12 cellular contexts compared by ENCODE assay signal in the genomic region with DNA sequence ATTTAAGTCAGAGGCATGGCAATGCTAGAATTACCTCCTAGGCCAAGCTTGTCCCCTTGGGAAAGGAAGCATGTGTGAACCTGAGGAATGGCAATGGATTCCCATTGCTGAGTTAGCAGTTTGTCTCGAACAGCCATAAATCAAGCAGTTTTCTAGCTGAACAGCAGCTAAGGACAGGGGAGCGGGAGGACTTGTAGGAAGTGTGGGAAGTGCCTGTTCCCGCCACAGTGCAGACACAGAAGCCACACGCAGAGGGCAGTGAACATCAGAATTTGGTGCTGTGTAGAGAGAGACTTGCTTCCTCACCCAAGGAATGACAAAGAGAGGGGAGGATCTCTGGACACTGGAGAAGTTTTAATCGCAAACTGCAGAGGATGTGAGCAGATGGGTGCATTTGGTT. TPM values are rescaled to one million over a fixed set of nuclear protein-coding genes. Genes with fewer than 3 reads are reported as not detected.
DNase-seq lines count a peak whose midpoint lies in the region; ATAC-seq and TF ChIP-seq lines count a peak whose summit lies in the region.
"Had no signal": no experiment of that assay in that cellular context is flagged by ENCODE, and none has a peak within 500 bp of the region (broad histone marks: within the 10 kb centered on the region; RNA-seq: fewer than 3 reads in every experiment).

No MANE protein-coding gene starts in this region.

- WGBS in endodermal cell (ENCODE audit: insufficient coverage in 1 of 2, insufficient read length in 1 of 2), 2 experiments = 84 to 92% methylated on average over 5 of the region's 5 CpGs
- WGBS in trophoblast cell (ENCODE audit: extremely low coverage, insufficient coverage, insufficient read length) = no CpG with 5 or more reads among the region's 5 CpGs

- peaks cover 44% of the 10 kb centered on the region for H3K4me1 Mint-ChIP-seq in endodermal cell
- peaks cover 43% of the 10 kb centered on the region for H3K4me1 Mint-ChIP-seq in CD8-positive, alpha-beta T cell (ENCODE audit: low read depth)

- H3K4me1 ChIP-seq in endodermal cell (ENCODE audit: control insufficient read depth, insufficient read depth, low read length) (peaks cover 12% of the 10 kb centered on the region), trophoblast cell (ENCODE audit: control insufficient read depth in 1 of 2, insufficient read depth in 2 of 2, low read length in 2 of 2) (peaks cover 20 to 34% of the 10 kb centered on the region in 2 experiments)
- peaks cover 8% of the 10 kb centered on the region for H3K4me1 ChIP-seq in CD8-positive, alpha-beta T cell (ENCODE audit: insufficient read depth, low read length)

- peak; percentile 16 for TF ChIP-seq CTCF in endodermal cell (conservative IDR thresholded peaks at IDR 0.05)
- TF ChIP-seq CTCF in CD8-positive, alpha-beta T cell (IDR thresholded peaks at IDR 0.05) = no peak

- H3K18ac ChIP-seq in trophoblast cell (ENCODE audit: low read length) = peak overlapping the region; percentile 48

- peak overlapping the region; percentile 6 for H3K14ac ChIP-seq in trophoblast cell (ENCODE audit: low read length)

- no peaks in the 10 kb centered on the region for H3K27me3 Mint-ChIP-seq in endodermal cell (ENCODE audit: insufficient read depth)
- no peaks in the 10 kb centered on the region for H3K27me3 Mint-ChIP-seq in CD8-positive, alpha-beta T cell (ENCODE audit: low read depth)

- H3K4me3 Mint-ChIP-seq in endodermal cell = no peak overlapping the region
- no peak overlapping the region for H3K4me3 Mint-ChIP-seq in CD8-positive, alpha-beta T cell
- H3K4me3 Mint-ChIP-seq: T-cell had no signal

- H3K4ac ChIP-seq in trophoblast cell (ENCODE audit: low read depth, low read length) = peak overlapping the region; percentile 59

- no peaks in the 10 kb centered on the region for H3K9me3 ChIP-seq in endodermal cell (ENCODE audit: control insufficient read depth, low read length)
- H3K9me3 ChIP-seq in trophoblast cell (ENCODE audit: insufficient read depth, low read depth, low read length) = no peaks in the 10 kb centered on the region
- no peaks in the 10 kb centered on the region for H3K9me3 ChIP-seq in CD8-positive, alpha-beta T cell (ENCODE audit: low read length)
- H3K9me3 ChIP-seq: left lung had no signal

- no peak overlapping the region for H2BK12ac ChIP-seq in trophoblast cell (ENCODE audit: low read length)

- H3K27me3 ChIP-seq in endodermal cell (ENCODE audit: control insufficient read depth, insufficient read depth, low read length, poor library complexity, severe bottlenecking) = no peaks in the 10 kb centered on the region
- no peaks in the 10 kb centered on the region for H3K27me3 ChIP-seq in trophoblast cell (ENCODE audit: insufficient read depth, low read length)
- no peaks in the 10 kb centered on the region for H3K27me3 ChIP-seq in CD8-positive, alpha-beta T cell (ENCODE audit: insufficient read depth, low read length)

- H3K23ac ChIP-seq in trophoblast cell (ENCODE audit: low read length) = no peak overlapping the region

- CTCF ChIA-PET in CD8-positive, alpha-beta T cell (lab: Charles Lee) = no interaction called here

- H2AK5ac ChIP-seq in trophoblast cell (ENCODE audit: low read length) = no peak overlapping the region

- H3K27ac ChIP-seq in endodermal cell (ENCODE audit: low read depth, low read length) = no peak overlapping the region
- H3K27ac ChIP-seq in trophoblast cell (ENCODE audit: low read depth, low read length) = peak overlapping the region; percentile 18
- H3K27ac ChIP-seq in CD8-positive, alpha-beta T cell (ENCODE audit: low read depth, low read length) = no peak overlapping the region
- H3K27ac ChIP-seq: left lung had no signal

- peaks cover 8% of the 10 kb centered on the region for H3K36me3 Mint-ChIP-seq in endodermal cell (ENCODE audit: low read depth)
- peaks cover 15% of the 10 kb centered on the region for H3K36me3 Mint-ChIP-seq in CD8-positive, alpha-beta T cell
- H3K36me3 Mint-ChIP-seq: T-cell had no signal

- peak overlapping the region; percentile 67 for H3K27ac Mint-ChIP-seq in endodermal cell
- no peak overlapping the region for H3K27ac Mint-ChIP-seq in CD8-positive, alpha-beta T cell
- H3K27ac Mint-ChIP-seq: T-cell had no signal

- POLR2A ChIA-PET in CD8-positive, alpha-beta T cell (lab: Charles Lee) = no interaction called here

- intact Hi-C loops in CD8-positive, alpha-beta T cell (cut with DNase I, micrococcal nuclease) = no loop called here

- peak in 2 of 3 experiments; percentile 7 to 32 for DNase-seq in NCI-H1417 (lab: John Stamatoyannopoulos, UW)
- DNase-seq in NCI-H1417 treated with DMSO at 0.1 percent for 48 hours (lab: John Stamatoyannopoulos, UW) = no peak
- peak; percentile 5 for DNase-seq in NCI-H510A treated with DMSO at 0.1 percent for 48 hours (lab: John Stamatoyannopoulos, UW)
- peak; percentile 59 for DNase-seq in endodermal cell
- no peak for DNase-seq in trophoblast cell
- DNase-seq in mesenteric fat pad (ENCODE audit: low spot score) = no peak
- DNase-seq in CD8-positive, alpha-beta T cell = no peak
- DNase-seq: activated T-cell treated with anti-CD3 and anti-CD28 coated beads, Interleukin-2, amount 50 U/mL, for 48 hours; left lung; NCI-H1930; T-cell had no signal

- H3K36me3 ChIP-seq in endodermal cell (ENCODE audit: control insufficient read depth, insufficient read depth, low read length) (peaks cover 8% of the 10 kb centered on the region), trophoblast cell (ENCODE audit: control insufficient read depth in 1 of 2, insufficient read depth in 2 of 2, low read length in 2 of 2) (peaks cover 0 to 5% of the 10 kb centered on the region in 2 experiments)
- H3K36me3 ChIP-seq in CD8-positive, alpha-beta T cell (ENCODE audit: insufficient read depth, low read length) = no peaks in the 10 kb centered on the region
- H3K36me3 ChIP-seq: left lung had no signal

- H3K4me2 ChIP-seq in trophoblast cell (ENCODE audit: low read length) = peak overlapping the region; percentile 29

- H4K12ac ChIP-seq in trophoblast cell (ENCODE audit: low read depth, low read length) = no peak overlapping the region

- no peak overlapping the region for H2BK120ac ChIP-seq in trophoblast cell (ENCODE audit: insufficient read depth, low read length, poor library complexity)

- H3K4me3 ChIP-seq in endodermal cell (ENCODE audit: low read length) (no peak overlapping the region), trophoblast cell (ENCODE audit: low read depth, low read length) (no peak overlapping the region)
- no peak overlapping the region for H3K4me3 ChIP-seq in CD8-positive, alpha-beta T cell (ENCODE audit: low read depth, low read length)
- H3K4me3 ChIP-seq: left lung had no signal

- no peak overlapping the region for H4K8ac ChIP-seq in trophoblast cell (ENCODE audit: low read depth, low read length)

- H3K79me1 ChIP-seq in trophoblast cell (ENCODE audit: low read length) = peaks cover 14% of the 10 kb centered on the region

- no peak overlapping the region for H2BK5ac ChIP-seq in trophoblast cell (ENCODE audit: low read depth, low read length, poor library complexity)

- H3K9ac ChIP-seq in endodermal cell (ENCODE audit: extremely low read depth, low read length, poor library complexity, severe bottlenecking) (no peak overlapping the region), trophoblast cell (ENCODE audit: low read length) (no peak overlapping the region)

- H3K9me3 Mint-ChIP-seq in endodermal cell = no peaks in the 10 kb centered on the region
- no peaks in the 10 kb centered on the region for H3K9me3 Mint-ChIP-seq in CD8-positive, alpha-beta T cell
- H3K9me3 Mint-ChIP-seq: T-cell had no signal

- H2AFZ ChIP-seq in trophoblast cell (ENCODE audit: insufficient read depth, low read length, poor library complexity) = no peak overlapping the region

- peaks cover 19% of the 10 kb centered on the region for H3K79me2 ChIP-seq in trophoblast cell (ENCODE audit: control insufficient read depth, insufficient read depth, low read length, poor library complexity)

- ATAC-seq in HG03457 (IDR thresholded peaks at IDR 0.05; ENCODE audit: unreplicated experiment) = no peak
- ATAC-seq in CD8-positive, alpha-beta T cell = no peak
- ATAC-seq: left lung, T-cell had no signal

- no peak overlapping the region for H4K91ac ChIP-seq in trophoblast cell (ENCODE audit: low read depth, low read length)

RNA-seq across cellular contexts. Expression of gene PHGDH, which starts 3.8 kb away (rescaled TPM):
- total RNA-seq in endodermal cell (100 to 1,000 TPM; 156 to 176 TPM), mesenteric fat pad (30.1 TPM)
- 234 TPM for polyA plus RNA-seq in endodermal cell (2013, experiment 1 of 2)
- 177 TPM for polyA plus RNA-seq in endodermal cell (2013, experiment 2 of 2)
- polyA plus RNA-seq in trophoblast cell (2013) = 111 and 114 TPM in 2 replicates
- 10 to 100 TPM; 18.5 to 21.9 TPM for total RNA-seq in CD8-positive, alpha-beta T cell

RNA-seq across cellular contexts. Expression of gene HMGCS2, which starts 53.2 kb away (rescaled TPM):
- total RNA-seq in endodermal cell = not detected
- polyA plus RNA-seq in endodermal cell (2013, experiment 1 of 2) = 0.64 TPM
- 0.91 TPM for polyA plus RNA-seq in endodermal cell (2013, experiment 2 of 2)
- 0.07 TPM in 1 of 2 replicates, not detected in the other for polyA plus RNA-seq in trophoblast cell (2013)
- 0.71 TPM for total RNA-seq in mesenteric fat pad
- total RNA-seq in CD8-positive, alpha-beta T cell = not detected

Comparison
In these comparisons a context has a peak if more than half of its experiments do, and no peak if none do; other contexts are left out.
1. DNase-seq: peak in NCI-H1417 (2 of 3), NCI-H510A treated with DMSO at 0.1 percent for 48 hours (single experiment) and endodermal cell (single experiment); none in NCI-H1417 treated with DMSO at 0.1 percent for 48 hours (single experiment), trophoblast cell (0 of 2), mesenteric fat pad (single experiment) and CD8-positive, alpha-beta T cell (0 of 7).